In the genomic region with DNA sequence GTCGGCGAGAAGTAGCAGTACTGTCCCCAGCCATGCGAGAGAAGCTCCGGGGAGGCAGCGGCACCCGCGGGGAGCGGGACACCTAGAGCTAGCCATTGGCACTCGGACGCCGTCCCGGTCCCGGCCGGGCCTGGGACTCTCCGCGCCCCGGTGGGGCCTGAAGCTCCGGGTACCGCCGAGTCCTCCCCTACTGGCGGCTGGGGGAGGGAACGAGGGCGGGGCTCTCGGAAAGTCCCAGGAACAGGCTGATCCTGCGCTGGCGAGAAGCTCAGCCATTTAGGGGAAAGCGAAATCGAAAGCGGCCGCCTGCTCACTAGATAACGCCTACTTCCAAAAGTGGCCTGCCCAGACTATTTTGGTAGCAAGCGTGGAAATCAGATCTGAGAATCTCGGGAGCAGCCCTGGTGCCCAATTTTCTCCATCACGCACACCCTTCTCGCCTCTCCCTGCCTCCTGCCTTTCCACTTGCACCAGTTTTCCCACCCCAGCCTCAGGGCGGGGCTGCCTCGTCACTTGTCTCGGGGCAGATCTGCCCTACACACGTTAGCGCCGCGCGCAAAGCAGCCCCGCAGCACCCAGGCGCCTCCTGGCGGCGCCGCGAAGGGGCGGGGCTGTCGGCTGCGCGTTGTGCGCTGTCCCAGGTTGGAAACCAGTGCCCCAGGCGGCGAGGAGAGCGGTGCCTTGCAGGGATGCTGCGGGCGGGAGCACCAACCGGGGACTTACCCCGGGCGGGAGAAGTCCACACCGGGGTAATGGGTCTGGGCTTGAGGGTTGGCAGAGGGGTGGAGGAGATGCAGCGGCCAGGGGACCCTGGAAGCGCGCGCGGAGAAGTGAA, we compare ENCODE assay signal across 1 cellular context.
A peak's percentile ranks its signal among the peaks of the same experiment; 100 is the strongest.
TF ChIP-seq lines count a peak whose summit lies in the region.

PSMB9 (plus strand) TSS at position 652 of the 835 bp plus-strand sequence; CDS start at position 690, 38 bp downstream.
TAP1 (minus strand) TSS at position 164 of the 835 bp plus-strand sequence; CDS start at position 96, 68 bp downstream.

TF ChIP-seq in HepG2, 621 proteins besides CTCF, POLR2A, EP300 and RAD21 (continued from another document and continues in another):
- TF ChIP-seq ZNF264 (CRISPR knock-in tag; IDR thresholded peaks at IDR 0.05) (peak; percentile 51; the same call in 1 of the 2 replicates), NCOA2 (CRISPR knock-in tag; IDR thresholded peaks at IDR 0.05) (peak; percentile 14; the same call in 1 of the 2 replicates), MYNN (CRISPR knock-in tag; IDR thresholded peaks at IDR 0.05; ENCODE audit: low read depth) (peak; percentile 52; the same call in 1 of the 2 replicates), ZNF713 (CRISPR knock-in tag; IDR thresholded peaks at IDR 0.05) (no peak), ZNF44 (CRISPR knock-in tag; IDR thresholded peaks at IDR 0.05) (0 out of 2 replicates have a peak, but pooled peaks have one; percentile 74), SATB2 (CRISPR knock-in tag; IDR thresholded peaks at IDR 0.05) (peak; percentile 87; the same call in 1 of the 2 replicates), IRF2 (CRISPR knock-in tag; IDR thresholded peaks at IDR 0.05) (peak; percentile 99), ZMYM4 (CRISPR knock-in tag; IDR thresholded peaks at IDR 0.05) (peak; percentile 58; the same call in 1 of the 2 replicates), AFF4 (CRISPR knock-in tag; IDR thresholded peaks at IDR 0.05) (0 out of 2 replicates have a peak, but pooled peaks have one; percentile 39), ZNF776 (CRISPR knock-in tag; IDR thresholded peaks at IDR 0.05) (no peak; the same call in 1 of the 2 replicates), MTA3 (CRISPR knock-in tag; IDR thresholded peaks at IDR 0.05) (no peak), TBX2 (CRISPR knock-in tag; IDR thresholded peaks at IDR 0.05; ENCODE audit: borderline replicate concordance) (peak; percentile 87), RBAK (CRISPR knock-in tag; IDR thresholded peaks at IDR 0.05) (0 out of 2 replicates have a peak, but pooled peaks have one; percentile 17), CCAR2 (optimal IDR thresholded peaks at IDR 0.05; ENCODE audit: low read depth, low read length) (no peak), PHF21A (CRISPR knock-in tag; IDR thresholded peaks at IDR 0.05) (peak; percentile 83), NR3C1 (CRISPR knock-in tag; IDR thresholded peaks at IDR 0.05) (no peak), NFATC3 (CRISPR knock-in tag; IDR thresholded peaks at IDR 0.05) (0 out of 2 replicates have a peak, but pooled peaks have one; percentile 39), TFDP1 (CRISPR knock-in tag; IDR thresholded peaks at IDR 0.05; ENCODE audit: borderline replicate concordance) (peak; percentile 80; the same call in 1 of the 2 replicates), ZNF83 (CRISPR knock-in tag; IDR thresholded peaks at IDR 0.05; ENCODE audit: borderline replicate concordance) (no peak), CBFB (CRISPR knock-in tag; IDR thresholded peaks at IDR 0.05) (peak; percentile 68; the same call in 1 of the 2 replicates), ZKSCAN5 (CRISPR knock-in tag; IDR thresholded peaks at IDR 0.05) (0 out of 2 replicates have a peak, but pooled peaks have one; percentile 26), MIER3 (CRISPR knock-in tag; IDR thresholded peaks at IDR 0.05; ENCODE audit: borderline replicate concordance) (0 out of 2 replicates have a peak, but pooled peaks have one; percentile 17), ATF7 (IDR thresholded peaks at IDR 0.05) (no peak), ATF7 (CRISPR knock-in tag; IDR thresholded peaks at IDR 0.05) (no peak; the same call in 1 of the 2 replicates), ZNF367 (CRISPR knock-in tag; IDR thresholded peaks at IDR 0.05; ENCODE audit: borderline replicate concordance) (no peak), BORCS8-MEF2B (CRISPR knock-in tag; IDR thresholded peaks at IDR 0.05) (peak; percentile 73), ZNF512 (CRISPR knock-in tag; IDR thresholded peaks at IDR 0.05) (no peak; the same call in 1 of the 2 replicates), FIP1L1 (IDR thresholded peaks at IDR 0.05; ENCODE audit: borderline replicate concordance, insufficient read depth, low read depth, low read length) (no peak; the same call in 1 of the 2 replicates), PATZ1 (CRISPR knock-in tag; IDR thresholded peaks at IDR 0.05) (peak; percentile 72), HMGA1 (CRISPR knock-in tag; conservative IDR thresholded peaks at IDR 0.05) (no peak), KAT7 (CRISPR knock-in tag; IDR thresholded peaks at IDR 0.05; ENCODE audit: borderline replicate concordance) (peak; percentile 67; the same call in 1 of the 2 replicates), BRF2 (CRISPR knock-in tag; IDR thresholded peaks at IDR 0.05) (peak; percentile 66), ZNF7 (CRISPR knock-in tag; IDR thresholded peaks at IDR 0.05) (no peak), TAF15 (IDR thresholded peaks at IDR 0.05; ENCODE audit: low read depth, low read length, poor library complexity, severe bottlenecking) (peak; percentile 83), KDM5B (CRISPR knock-in tag; IDR thresholded peaks at IDR 0.05; ENCODE audit: borderline replicate concordance) (peak; percentile 35; the same call in 1 of the 2 replicates)
- TF ChIP-seq, protein P1, sequence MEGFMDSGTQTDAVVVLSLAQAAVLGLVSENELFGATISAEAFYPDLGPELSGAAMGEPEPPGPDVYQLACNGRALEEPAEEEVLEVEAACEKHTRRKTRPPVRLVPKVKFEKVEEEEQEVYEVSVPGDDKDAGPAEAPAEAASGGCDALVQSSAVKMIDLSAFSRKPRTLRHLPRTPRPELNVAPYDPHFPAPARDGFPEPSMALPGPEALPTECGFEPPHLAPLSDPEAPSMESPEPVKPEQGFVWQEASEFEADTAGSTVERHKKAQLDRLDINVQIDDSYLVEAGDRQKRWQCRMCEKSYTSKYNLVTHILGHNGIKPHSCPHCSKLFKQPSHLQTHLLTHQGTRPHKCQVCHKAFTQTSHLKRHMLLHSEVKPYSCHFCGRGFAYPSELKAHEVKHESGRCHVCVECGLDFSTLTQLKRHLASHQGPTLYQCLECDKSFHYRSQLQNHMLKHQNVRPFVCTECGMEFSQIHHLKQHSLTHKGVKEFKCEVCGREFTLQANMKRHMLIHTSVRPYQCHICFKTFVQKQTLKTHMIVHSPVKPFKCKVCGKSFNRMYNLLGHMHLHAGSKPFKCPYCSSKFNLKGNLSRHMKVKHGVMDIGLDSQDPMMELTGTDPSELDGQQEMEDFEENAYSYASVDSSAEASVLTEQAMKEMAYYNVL (CRISPR knock-in tag; IDR thresholded peaks at IDR 0.05; ENCODE audit: borderline replicate concordance): peak; percentile 58; the same call in 1 of the 2 replicates
- TF ChIP-seq, protein P2, sequence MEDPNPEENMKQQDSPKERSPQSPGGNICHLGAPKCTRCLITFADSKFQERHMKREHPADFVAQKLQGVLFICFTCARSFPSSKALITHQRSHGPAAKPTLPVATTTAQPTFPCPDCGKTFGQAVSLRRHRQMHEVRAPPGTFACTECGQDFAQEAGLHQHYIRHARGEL (CRISPR knock-in tag; IDR thresholded peaks at IDR 0.05): peak; percentile 87; the same call in 1 of the 2 replicates
- TF ChIP-seq, protein P3, sequence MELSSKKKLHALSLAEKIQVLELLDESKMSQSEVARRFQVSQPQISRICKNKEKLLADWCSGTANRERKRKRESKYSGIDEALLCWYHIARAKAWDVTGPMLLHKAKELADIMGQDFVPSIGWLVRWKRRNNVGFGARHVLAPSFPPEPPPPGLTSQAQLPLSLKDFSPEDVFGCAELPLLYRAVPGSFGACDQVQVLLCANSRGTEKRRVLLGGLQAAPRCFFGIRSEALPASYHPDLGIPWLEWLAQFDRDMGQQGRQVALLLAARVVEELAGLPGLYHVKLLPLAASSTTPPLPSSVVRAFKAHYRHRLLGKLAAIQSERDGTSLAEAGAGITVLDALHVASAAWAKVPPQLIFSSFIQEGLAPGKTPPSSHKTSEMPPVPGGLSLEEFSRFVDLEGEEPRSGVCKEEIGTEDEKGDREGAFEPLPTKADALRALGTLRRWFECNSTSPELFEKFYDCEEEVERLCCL (CRISPR knock-in tag; IDR thresholded peaks at IDR 0.05; ENCODE audit: borderline replicate concordance): no peak; the same call in 1 of the 2 replicates
- TF ChIP-seq, protein P4, sequence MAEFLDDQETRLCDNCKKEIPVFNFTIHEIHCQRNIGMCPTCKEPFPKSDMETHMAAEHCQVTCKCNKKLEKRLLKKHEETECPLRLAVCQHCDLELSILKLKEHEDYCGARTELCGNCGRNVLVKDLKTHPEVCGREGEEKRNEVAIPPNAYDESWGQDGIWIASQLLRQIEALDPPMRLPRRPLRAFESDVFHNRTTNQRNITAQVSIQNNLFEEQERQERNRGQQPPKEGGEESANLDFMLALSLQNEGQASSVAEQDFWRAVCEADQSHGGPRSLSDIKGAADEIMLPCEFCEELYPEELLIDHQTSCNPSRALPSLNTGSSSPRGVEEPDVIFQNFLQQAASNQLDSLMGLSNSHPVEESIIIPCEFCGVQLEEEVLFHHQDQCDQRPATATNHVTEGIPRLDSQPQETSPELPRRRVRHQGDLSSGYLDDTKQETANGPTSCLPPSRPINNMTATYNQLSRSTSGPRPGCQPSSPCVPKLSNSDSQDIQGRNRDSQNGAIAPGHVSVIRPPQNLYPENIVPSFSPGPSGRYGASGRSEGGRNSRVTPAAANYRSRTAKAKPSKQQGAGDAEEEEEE (CRISPR knock-in tag; IDR thresholded peaks at IDR 0.05; ENCODE audit: borderline replicate concordance): peak; percentile 75; the same call in 1 of the 2 replicates
